Comparison of ENCODE assay signal across 8 cellular contexts in genomic region chr16:85552980-85553435, GRCh38.
DNase-seq lines count a peak whose midpoint lies in the region; ATAC-seq and TF ChIP-seq lines count a peak whose summit lies in the region.

No MANE protein-coding gene starts in this region.

- WGBS in iPS DF 6.9 (ENCODE audit: insufficient coverage, insufficient read length): no CpG with 5 or more reads among the region's 43 CpGs
- WGBS in stomach, 5 donors: 2 to 8% (median 3%) methylated on average over 23 to 43 of the region's 43 CpGs

- TF ChIP-seq EP300 in stomach (IDR thresholded peaks at IDR 0.05): no peak

- H3K27ac ChIP-seq in iPS DF 6.9 (ENCODE audit: low read length) (no peak overlapping the region), stomach (peak overlapping the region; percentile 91 to 97 (median 95))

- no peak for TF ChIP-seq POLR2A in stomach (IDR thresholded peaks at IDR 0.05)

- peak overlapping the region; percentile 74 for H3K27ac Mint-ChIP-seq in activated CD4-positive, alpha-beta T cell treated with anti-CD3 and anti-CD28 coated beads, Interleukin-2, amount 10 ng/mL, durations not matched to agents 24 days and 14 days
- peak overlapping the region; percentile 51 for H3K27ac Mint-ChIP-seq in T-helper 17 cell

- H3K36me3 Mint-ChIP-seq in activated CD4-positive, alpha-beta T cell treated with anti-CD3 and anti-CD28 coated beads, Interleukin-2, amount 10 ng/mL, durations not matched to agents 24 days and 14 days (ENCODE audit: low read depth): peaks cover 8% of the 10 kb centered on the region
- no peaks in the 10 kb centered on the region for H3K36me3 Mint-ChIP-seq in T-helper 17 cell (ENCODE audit: low read depth)

- in situ Hi-C loops in KBM-7 (cut with MboI; ENCODE audit: low pct_unique_long_range_greater_than_20kb, low sequenced_read_pairs): no loop called here

- TF ChIP-seq CTCF in stomach (IDR thresholded peaks at IDR 0.05): no peak

- no peaks in the 10 kb centered on the region for H3K9me3 Mint-ChIP-seq in activated CD4-positive, alpha-beta T cell treated with anti-CD3 and anti-CD28 coated beads, Interleukin-2, amount 10 ng/mL, durations not matched to agents 24 days and 14 days

- no peak for DNase-seq in activated CD4-positive, alpha-beta T cell treated with anti-CD3 and anti-CD28 coated beads, Interleukin-2, amount 10 ng/mL, durations not matched to agents 24 days and 14 days
- no peak for DNase-seq in activated CD4-positive, alpha-beta T cell treated with anti-CD3 and anti-CD28 coated beads for 1 hour
- no peak for DNase-seq in T-helper 17 cell
- no peak for DNase-seq in iPS DF 6.9 (ENCODE audit: low read depth, low spot score)
- DNase-seq in stomach: no peak
- no peak for DNase-seq in stimulated activated naive CD4-positive, alpha-beta T cell treated with Interleukin-2 at 50 U/mL for 16 hours (lab: John Stamatoyannopoulos, UW)
- DNase-seq in KBM-7: no peak
- no peak for DNase-seq in NCI-H187 (lab: John Stamatoyannopoulos, UW)

- no peaks in the 10 kb centered on the region for H3K9me3 ChIP-seq in T-helper 17 cell (ENCODE audit: control insufficient read depth, low read length, poor library complexity, severe bottlenecking)
- H3K9me3 ChIP-seq in iPS DF 6.9 (ENCODE audit: control insufficient read depth, insufficient read depth, low read length): no peaks in the 10 kb centered on the region
- H3K9me3 ChIP-seq in stomach: no peaks in the 10 kb centered on the region

- H3K27me3 ChIP-seq in iPS DF 6.9 (ENCODE audit: control insufficient read depth, insufficient read depth, low read length): no peaks in the 10 kb centered on the region
- no peaks in the 10 kb centered on the region for H3K27me3 ChIP-seq in stomach

- H3K4me1 ChIP-seq in iPS DF 6.9 (ENCODE audit: control insufficient read depth, insufficient read depth, low read length) (peaks cover 4% of the 10 kb centered on the region), stomach (peaks cover 17 to 57% (median 45%) of the 10 kb centered on the region in 4 donors)

- peak overlapping the region; percentile 76 for H3K4me3 Mint-ChIP-seq in activated CD4-positive, alpha-beta T cell treated with anti-CD3 and anti-CD28 coated beads, Interleukin-2, amount 10 ng/mL, durations not matched to agents 24 days and 14 days
- H3K4me3 Mint-ChIP-seq in T-helper 17 cell: peak overlapping the region; percentile 81

- H3K4me3 ChIP-seq in iPS DF 6.9 (ENCODE audit: low read length) (peak overlapping the region; percentile 73; the same call in 1 of the 2 replicates), stomach (peak overlapping the region; percentile 61 to 90 (median 76))

- H3K27me3 Mint-ChIP-seq in activated CD4-positive, alpha-beta T cell treated with anti-CD3 and anti-CD28 coated beads, Interleukin-2, amount 10 ng/mL, durations not matched to agents 24 days and 14 days: peaks cover 8% of the 10 kb centered on the region
- no peaks in the 10 kb centered on the region for H3K27me3 Mint-ChIP-seq in T-helper 17 cell

- intact Hi-C loops in activated CD4-positive, alpha-beta T cell treated with anti-CD3 and anti-CD28 coated beads, Interleukin-2, amount 10 ng/mL, durations not matched to agents 24 days and 14 days (cut with micrococcal nuclease): loop anchor here (10.0 kb wide), 1 partner anchor 958 kb away; no protein-coding TSS in a partner anchor
- intact Hi-C loops in stomach (cut with DNase I; ENCODE audit: low total_unique reads): no loop called here

- no peak for ATAC-seq in T-helper 17 cell

- H3K36me3 ChIP-seq in iPS DF 6.9 (ENCODE audit: control insufficient read depth, insufficient read depth, low read length) (no peaks in the 10 kb centered on the region), stomach (no peaks in the 10 kb centered on the region)

- peaks cover 26% of the 10 kb centered on the region for H3K4me1 Mint-ChIP-seq in activated CD4-positive, alpha-beta T cell treated with anti-CD3 and anti-CD28 coated beads, Interleukin-2, amount 10 ng/mL, durations not matched to agents 24 days and 14 days
- H3K4me1 Mint-ChIP-seq in T-helper 17 cell: peaks cover 24% of the 10 kb centered on the region
